In the genomic region with DNA sequence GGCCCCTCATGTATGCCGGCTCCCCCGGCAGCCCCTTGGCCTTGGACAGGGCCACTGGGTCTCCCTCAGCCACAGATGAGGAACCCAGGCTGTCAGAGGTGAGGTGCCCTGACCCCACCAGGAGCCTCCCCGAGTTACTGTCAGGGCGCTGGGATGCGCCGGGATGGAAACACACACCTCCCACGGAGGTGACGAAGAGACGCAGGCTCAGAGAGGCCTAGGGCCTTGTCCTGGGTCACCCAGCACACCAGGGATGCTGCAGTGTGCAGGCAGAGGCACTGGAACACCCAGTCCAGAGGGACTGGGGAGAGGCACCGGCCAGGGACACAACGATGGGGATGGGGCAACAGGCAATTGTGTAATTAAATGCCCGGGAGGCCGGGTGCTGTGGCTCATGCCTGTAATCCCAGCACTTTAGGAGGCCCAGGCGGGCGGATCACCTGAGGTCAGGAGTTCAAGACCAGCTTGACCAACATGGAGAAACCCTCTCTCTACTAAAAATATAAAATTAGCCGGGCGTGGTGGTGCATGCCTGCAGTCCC, we compare ENCODE assay signal across 1 cellular context.
TF ChIP-seq lines count a peak whose summit lies in the region.

No MANE protein-coding gene starts in this region.

TF ChIP-seq in H1, 55 proteins besides CTCF, POLR2A, EP300 and RAD21:
- TF ChIP-seq RBBP5 (IDR thresholded peaks at IDR 0.05; ENCODE audit: borderline replicate concordance, low read depth, low read length): no peak
- TF ChIP-seq BRCA1 (IDR thresholded peaks at IDR 0.05; ENCODE audit: low read depth, low read length): no peak
- no peak for TF ChIP-seq NANOG (IDR thresholded peaks at IDR 0.05; ENCODE audit: insufficient read depth, low read depth, low read length, poor library complexity, severe bottlenecking)
